ENCODE assay signal across 8 cellular contexts in genomic region chr4:8198906-8199593, GRCh38. TPM values are rescaled to one million over a fixed set of nuclear protein-coding genes. Genes with fewer than 3 reads are reported as not detected.
DNase-seq lines count a peak whose midpoint lies in the region; ATAC-seq and TF ChIP-seq lines count a peak whose summit lies in the region.

TSS of gene SH3TC1 (plus strand) at chr4:8199290. CDS start at chr4:8205195, 5,905 bp downstream.

- H3K27ac ChIP-seq in lung (ENCODE audit: low read depth in 1 of 2, low read length in 1 of 2): peak within 1 kb of the TSS; percentile 55 to 95

- DNase-seq in NCI-H146 (lab: John Stamatoyannopoulos, UW) (peak; percentile 55), dermis blood vessel endothelial cell (peak; percentile 97), lung (ENCODE audit: low spot score) (peak; percentile 90)
- DNase-seq in activated CD4-positive, alpha-beta T cell treated with anti-CD3 and anti-CD28 coated beads for 4 hours: peak; percentile 35 to 55
- peak; percentile 27 for DNase-seq in stimulated activated CD8-positive, alpha-beta memory T cell treated with anti-CD3 and anti-CD28 coated beads, Interleukin-12 subunit alpha, Interleukin-12 subunit beta, amount 100 ng/mL, for 1 hour (ENCODE audit: low read depth)
- no peak for DNase-seq in NK-92 treated with Interleukin-12 subunit alpha and Interleukin-12 subunit beta, amount 100 ng/mL, for 24 hours (lab: John Stamatoyannopoulos, UW)

- no peak for TF ChIP-seq CTCF in lung (IDR thresholded peaks at IDR 0.05; ENCODE audit: control extremely low read depth, extremely low read depth)

- ATAC-seq in GM18498 (IDR thresholded peaks at IDR 0.05; ENCODE audit: unreplicated experiment): peak; percentile 85
- peak; percentile 82 for ATAC-seq in HG02610 (IDR thresholded peaks at IDR 0.05; ENCODE audit: unreplicated experiment)
- peak; percentile 87 for ATAC-seq in lung (ENCODE audit: insufficient read depth, low FRiP score)

- no peaks in the 10 kb centered on the region for H3K36me3 ChIP-seq in lung (ENCODE audit: control insufficient read depth in 2 of 2, insufficient read depth in 2 of 2, low read length in 2 of 2)

- H3K27me3 ChIP-seq in lung (ENCODE audit: control insufficient read depth, insufficient read depth): no peaks in the 10 kb centered on the region

- H3K4me3 ChIP-seq in lung: peak within 1 kb of the TSS; percentile 49

- H3K4me1 ChIP-seq in lung (ENCODE audit: control insufficient read depth in 2 of 2, insufficient read depth in 2 of 2, low read length in 2 of 2): peaks cover 0 to 40% of the 10 kb centered on the region in 2 donors

- 3 to 4% methylated on average over 29 to 32 of the region's 32 CpGs for WGBS in lung, 2 donors

- no peaks in the 10 kb centered on the region for H3K9me3 ChIP-seq in lung (ENCODE audit: control insufficient read depth in 2 of 2, insufficient read depth in 1 of 2, low read length in 1 of 2)

RNA-seq across cellular contexts. Expression of gene SH3TC1, which starts in this region (rescaled TPM):
- total RNA-seq in dermis blood vessel endothelial cell: 148 and 217 TPM in 2 replicates
- 10 to 100 TPM; 41.7 to 67.3 TPM for total RNA-seq in lung
- polyA plus RNA-seq in lung: 10 to 100 TPM; 21.4 to 34.5 TPM
